ENCODE assay signal across 14 cellular contexts in genomic region chr3:37247398-37248114, GRCh38.
"Had no signal": no experiment of that assay in that cellular context is flagged by ENCODE, and none has a peak within 500 bp of the region (broad histone marks: within the 10 kb centered on the region; RNA-seq: fewer than 3 reads in every experiment).

No MANE protein-coding gene starts in this region.

- H3K4me3 ChIP-seq: body of pancreas, smooth muscle cell, tibial nerve had no signal

- DNase-seq: activated CD4-positive, alpha-beta T cell treated with anti-CD3 and anti-CD28 coated beads for 4 hours; activated naive CD4-positive, alpha-beta T cell treated with anti-CD3 and anti-CD28 coated beads, Interleukin-2, amount 10 ng/mL, durations not matched to agents 7 days and 5 days; body of pancreas; cerebellar nuclear complex; endodermal cell; mammary epithelial cell; retina had no signal

- H3K9me3 ChIP-seq: body of pancreas, tibial nerve had no signal

- H3K27me3 ChIP-seq: body of pancreas, tibial nerve had no signal

- H3K27me3 Mint-ChIP-seq: activated naive CD4-positive, alpha-beta T cell treated with anti-CD3 and anti-CD28 coated beads, Interleukin-2, amount 10 ng/mL, durations not matched to agents 7 days and 5 days; activated T-helper 17 cell treated with anti-CD3 and anti-CD28 coated beads, Interleukin-2, amount 50 U/mL, for 72 hours; dendritic cell treated with granulocyte-macrophage colony-stimulating factor and Interleukin-4, amounts not matched to agents 40 ng/mL and 50 ng/mL, for 4 days had no signal

- ATAC-seq: activated T-helper 17 cell treated with anti-CD3 and anti-CD28 coated beads, Interleukin-2, amount 50 U/mL, for 72 hours; body of pancreas; SK-N-SH treated with all-trans-retinoic acid at 6 μM for 48 hours had no signal

- H3K4me3 Mint-ChIP-seq: activated naive CD4-positive, alpha-beta T cell treated with anti-CD3 and anti-CD28 coated beads, Interleukin-2, amount 10 ng/mL, durations not matched to agents 7 days and 5 days; activated T-helper 17 cell treated with anti-CD3 and anti-CD28 coated beads, Interleukin-2, amount 50 U/mL, for 72 hours; dendritic cell treated with granulocyte-macrophage colony-stimulating factor and Interleukin-4, amounts not matched to agents 40 ng/mL and 50 ng/mL, for 4 days; endodermal cell; stimulated activated effector memory CD8-positive, alpha-beta T cell treated with anti-CD3 and anti-CD28 coated beads, Interleukin-12 subunit alpha, Interleukin-12 subunit beta, amount 100 ng/mL, for 72 hours had no signal

- H3K27ac Mint-ChIP-seq: activated naive CD4-positive, alpha-beta T cell treated with anti-CD3 and anti-CD28 coated beads, Interleukin-2, amount 10 ng/mL, durations not matched to agents 7 days and 5 days; dendritic cell treated with granulocyte-macrophage colony-stimulating factor and Interleukin-4, amounts not matched to agents 40 ng/mL and 50 ng/mL, for 4 days; endodermal cell; stimulated activated effector memory CD8-positive, alpha-beta T cell treated with anti-CD3 and anti-CD28 coated beads, Interleukin-12 subunit alpha, Interleukin-12 subunit beta, amount 100 ng/mL, for 72 hours had no signal

- H3K27ac ChIP-seq: parathyroid adenoma, tibial nerve had no signal

- H3K9me3 Mint-ChIP-seq: activated naive CD4-positive, alpha-beta T cell treated with anti-CD3 and anti-CD28 coated beads, Interleukin-2, amount 10 ng/mL, durations not matched to agents 7 days and 5 days; activated T-helper 17 cell treated with anti-CD3 and anti-CD28 coated beads, Interleukin-2, amount 50 U/mL, for 72 hours; dendritic cell treated with granulocyte-macrophage colony-stimulating factor and Interleukin-4, amounts not matched to agents 40 ng/mL and 50 ng/mL, for 4 days; endodermal cell; stimulated activated effector memory CD8-positive, alpha-beta T cell treated with anti-CD3 and anti-CD28 coated beads, Interleukin-12 subunit alpha, Interleukin-12 subunit beta, amount 100 ng/mL, for 72 hours had no signal

- H3K9ac ChIP-seq: parathyroid adenoma had no signal

- H2AFZ ChIP-seq: parathyroid adenoma had no signal
